In the genomic region with DNA sequence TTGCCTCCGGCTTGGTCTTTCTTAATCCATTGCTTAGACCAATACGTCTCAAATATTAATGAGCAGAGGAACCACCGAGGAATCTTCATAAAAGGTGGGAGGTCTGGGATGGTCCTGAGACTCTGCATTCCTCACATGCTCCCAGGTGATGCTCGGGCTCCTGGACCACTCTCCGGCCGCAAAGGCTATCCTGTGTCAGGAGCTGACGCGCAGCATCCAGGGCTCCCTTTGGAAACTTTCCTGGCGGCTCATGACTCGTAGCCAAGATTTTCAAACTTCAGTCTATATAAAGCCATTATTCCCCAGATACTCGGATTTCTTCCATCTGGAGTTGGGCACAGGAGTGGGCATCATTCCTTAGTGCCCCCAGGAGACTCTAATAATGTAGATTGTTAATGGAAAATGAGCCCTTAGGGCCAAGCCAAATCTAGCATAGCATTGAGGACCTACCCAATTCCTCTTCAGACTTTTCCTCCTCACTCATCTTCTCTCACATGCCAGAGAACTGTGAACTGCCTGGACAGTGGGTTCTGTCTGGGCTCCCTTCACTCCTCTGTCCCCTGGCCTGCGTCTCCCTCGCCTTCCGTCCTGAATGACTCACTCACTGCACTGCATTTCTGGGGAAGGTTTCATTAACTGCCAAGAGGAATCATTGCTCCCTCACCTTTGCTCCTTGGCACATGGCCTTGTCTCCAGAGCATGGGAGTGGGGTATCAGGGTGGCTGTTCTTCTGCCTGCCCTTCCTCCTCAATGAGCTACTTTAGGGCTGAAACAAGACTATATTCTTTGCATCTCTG, we compare ENCODE assay signal across 13 cellular contexts.
A peak's percentile ranks its signal among the peaks of the same experiment; 100 is the strongest.
DNase-seq lines count a peak whose midpoint lies in the region; ATAC-seq and TF ChIP-seq lines count a peak whose summit lies in the region.
"Had no signal": no experiment of that assay in that cellular context is flagged by ENCODE, and none has a peak within 500 bp of the region (broad histone marks: within the 10 kb centered on the region; RNA-seq: fewer than 3 reads in every experiment).

No MANE protein-coding gene starts in this region.

- TF ChIP-seq CTCF in epithelial cell of esophagus (IDR thresholded peaks at IDR 0.05; ENCODE audit: insufficient read depth, low read depth, low read length, missing control alignments) (no peak), mesothelial cell of epicardium (IDR thresholded peaks at IDR 0.05; ENCODE audit: unreplicated experiment) (no peak)

- no peaks in the 10 kb centered on the region for H3K36me3 Mint-ChIP-seq in mesothelial cell of epicardium

- no peak overlapping the region for H3K4me3 Mint-ChIP-seq in mesothelial cell of epicardium
- H3K4me3 Mint-ChIP-seq: HFFc6 had no signal

- DNase-seq in GM04503 (ENCODE audit: low read depth) = peak; percentile 7
- DNase-seq in RPMI7951 (ENCODE audit: low read depth) = peak; percentile 77
- DNase-seq in epithelial cell of esophagus (ENCODE audit: low read depth) = peak; percentile 62
- DNase-seq in posterior vena cava (ENCODE audit: low spot score) = peak; percentile 78
- no peak for DNase-seq in mesothelial cell of epicardium (ENCODE audit: low spot score in 2 of 2, unreplicated experiment in 2 of 2)
- no peak for DNase-seq in NCI-H1930 (lab: John Stamatoyannopoulos, UW)
- DNase-seq: activated T-cell treated with anti-CD3 and anti-CD28 coated beads, Interleukin-2, amount 50 U/mL, for 48 hours; central memory CD4-positive, alpha-beta T cell; foreskin fibroblast; HFFc6; NCI-H446 had no signal

- H3K27ac Mint-ChIP-seq in mesothelial cell of epicardium = no peak overlapping the region
- H3K27ac Mint-ChIP-seq: HFFc6 had no signal

- H3K4me1 Mint-ChIP-seq in mesothelial cell of epicardium = no peaks in the 10 kb centered on the region

- H3K4me3 ChIP-seq in epithelial cell of esophagus (ENCODE audit: low read length) = no peak overlapping the region

- H3K27me3 Mint-ChIP-seq in mesothelial cell of epicardium (ENCODE audit: low read depth) = peaks cover 15% of the 10 kb centered on the region

- no peaks in the 10 kb centered on the region for H3K9me3 Mint-ChIP-seq in mesothelial cell of epicardium

- ATAC-seq in HG02938 (IDR thresholded peaks at IDR 0.05; ENCODE audit: unreplicated experiment) = no peak
- no peak for ATAC-seq in HG03342 (IDR thresholded peaks at IDR 0.05; ENCODE audit: unreplicated experiment)

- intact Hi-C loops in posterior vena cava (cut with DNase I) = no loop called here

Comparison
In these comparisons a context has a peak if more than half of its experiments do, and no peak if none do; other contexts are left out.
1. DNase-seq: peak in GM04503 (single experiment), RPMI7951 (single experiment), epithelial cell of esophagus (single experiment) and posterior vena cava (single experiment); none in mesothelial cell of epicardium (0 of 2) and NCI-H1930 (0 of 2).